ENCODE assay signal across 27 cellular contexts in the genomic region with DNA sequence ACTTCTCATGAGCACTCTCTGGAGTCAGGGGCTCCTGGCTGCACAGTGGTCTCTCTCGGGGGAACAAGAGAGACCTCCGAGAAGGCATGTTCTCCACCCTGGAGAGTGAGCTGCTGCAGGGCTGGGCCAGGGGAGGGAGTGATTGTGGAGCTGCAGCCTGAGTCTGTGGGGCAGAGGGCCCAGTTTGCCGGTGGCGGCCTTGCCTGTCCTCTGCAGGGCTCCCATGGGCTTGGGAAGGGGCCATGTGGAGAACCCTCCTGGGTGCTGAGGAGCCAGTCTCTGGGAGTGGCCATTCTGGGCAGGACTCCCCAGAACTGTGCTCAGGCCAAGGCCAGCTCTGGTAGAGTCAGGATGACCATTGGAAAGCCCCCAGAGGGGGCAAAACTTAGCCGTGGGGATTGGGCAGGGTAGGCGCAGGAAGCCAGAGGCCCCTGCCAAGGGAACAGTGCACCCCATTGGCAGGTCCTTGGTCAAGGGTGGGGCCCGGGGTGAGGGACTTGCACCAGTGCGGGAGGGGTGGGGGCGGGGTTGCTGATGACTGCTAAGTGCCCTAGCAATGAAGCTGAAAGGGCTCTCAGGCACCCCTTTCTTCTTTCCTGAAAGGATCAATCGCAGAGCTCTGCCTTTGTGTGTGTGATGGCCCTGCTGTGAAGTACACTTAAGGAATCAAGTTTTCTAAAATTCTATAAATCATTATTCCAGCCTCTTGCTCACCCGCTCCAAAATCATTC.
DNase-seq lines count a peak whose midpoint lies in the region; ATAC-seq and TF ChIP-seq lines count a peak whose summit lies in the region.
"Had no signal": no experiment of that assay in that cellular context is flagged by ENCODE, and none has a peak within 500 bp of the region (broad histone marks: within the 10 kb centered on the region; RNA-seq: fewer than 3 reads in every experiment).

No MANE protein-coding gene starts in this region.

- no peaks in the 10 kb centered on the region for H3K79me2 ChIP-seq in GM23338 (replicated peaks; ENCODE audit: insufficient read depth)
- no peaks in the 10 kb centered on the region for H3K79me2 ChIP-seq in OCI-LY3 (ENCODE audit: low read length)

- H3K4me3 ChIP-seq in GM23338, result no peak overlapping the region
- peak overlapping the region; percentile 44 for H3K4me3 ChIP-seq in OCI-LY3 (ENCODE audit: low read length)
- H3K4me3 ChIP-seq in neuronal stem cell (ENCODE audit: low read length in 2 of 2), result no peak overlapping the region
- H3K4me3 ChIP-seq: body of pancreas, GM23248, pancreas, spleen, testis, uterus had no signal

- H2BK5ac ChIP-seq in neuronal stem cell (ENCODE audit: low read length), result no peak overlapping the region

- TF ChIP-seq CTCF in GM23338 (conservative IDR thresholded peaks at IDR 0.05; ENCODE audit: low read depth in 2 of 2) (no peak), OCI-LY3 (IDR thresholded peaks at IDR 0.05; ENCODE audit: low read depth, low read length) (no peak)

- H3K23ac ChIP-seq in neuronal stem cell (ENCODE audit: low read depth, low read length, poor library complexity), result no peak overlapping the region

- H3K4me1 ChIP-seq in GM23338 (ENCODE audit: insufficient read depth) (peaks cover 30% of the 10 kb centered on the region), OCI-LY3 (ENCODE audit: low read length) (peaks cover 78% of the 10 kb centered on the region), neuronal stem cell (ENCODE audit: control insufficient read depth in 2 of 2, insufficient read depth in 1 of 2, low read depth in 1 of 2, low read length in 2 of 2) (peaks cover 6 to 27% of the 10 kb centered on the region in 2 donors)
- H3K4me1 ChIP-seq: body of pancreas, pancreas, testis, uterus had no signal

- no peak overlapping the region for H3K4ac ChIP-seq in neuronal stem cell (ENCODE audit: low read length)

- 0 out of 2 replicates have a peak, but pooled peaks cover 5% of the 10 kb centered on the region for H3F3A ChIP-seq in GM23338 (replicated peaks; ENCODE audit: low read depth)

- H3K9me3 ChIP-seq in OCI-LY3 (ENCODE audit: insufficient read depth, low read length) (peaks cover 8% of the 10 kb centered on the region; the same call in 1 of the 2 replicates), neuronal stem cell (replicated peaks in 1 of 2; ENCODE audit: control insufficient read depth in 2 of 2, insufficient read depth in 1 of 2, low read depth in 1 of 2, low read length in 2 of 2) (no peaks in the 10 kb centered on the region)
- H3K9me3 ChIP-seq: body of pancreas, pancreas, testis, uterus had no signal

- H3K27me3 ChIP-seq in GM23338 (ENCODE audit: insufficient read depth), result no peaks in the 10 kb centered on the region
- peaks cover 61% of the 10 kb centered on the region for H3K27me3 ChIP-seq in OCI-LY3 (ENCODE audit: low read depth, low read length)
- H3K27me3 ChIP-seq in neuronal stem cell (ENCODE audit: control insufficient read depth in 3 of 3, insufficient read depth in 3 of 3, low read depth in 1 of 3, low read length in 3 of 3), result peaks cover 0 to 13% (median 0%) of the 10 kb centered on the region in 3 experiments
- H3K27me3 ChIP-seq: body of pancreas, pancreas, testis, uterus had no signal

- no peak overlapping the region for H2BK12ac ChIP-seq in neuronal stem cell (ENCODE audit: low read length)

- H2AK5ac ChIP-seq in neuronal stem cell (ENCODE audit: low read depth, low read length), result no peak overlapping the region

- H3K27ac ChIP-seq in GM23338 (ENCODE audit: low read depth), result no peak overlapping the region
- peak overlapping the region; percentile 31 for H3K27ac ChIP-seq in OCI-LY3 (ENCODE audit: low read length)
- H3K27ac ChIP-seq in neuronal stem cell (replicated peaks; ENCODE audit: low read length), result no peak overlapping the region
- H3K27ac ChIP-seq: body of pancreas, GM23248, pancreas, spleen, testis, uterus had no signal

- no peak for DNase-seq in activated CD4-positive, alpha-beta memory T cell treated with anti-CD3 and anti-CD28 coated beads, Interleukin-2, amount 10 ng/mL, durations not matched to agents 7 days and 5 days
- no peak for DNase-seq in activated CD4-positive, alpha-beta memory T cell treated with anti-CD3 and anti-CD28 coated beads for 36 hours
- no peak for DNase-seq in GM23338 (ENCODE audit: low spot score)
- no peak for DNase-seq in neuronal stem cell (ENCODE audit: low spot score)
- no peak for DNase-seq in stimulated activated CD4-positive, alpha-beta T cell treated with anti-CD3 and anti-CD28 coated beads, Interleukin-2, amount 100 ng/mL, for 24 hours
- no peak for DNase-seq in NCI-H1436 treated with DMSO at 0.1 percent for 48 hours (lab: John Stamatoyannopoulos, UW)
- no peak for DNase-seq in superior temporal gyrus (ENCODE audit: extremely low spot score)
- DNase-seq: activated CD4-positive, alpha-beta T cell treated with anti-CD3 and anti-CD28 coated beads, Interleukin-2, amount 50 U/mL, for 4 hours; body of pancreas; cerebellar nuclear complex; GM23248; IMR-90; islet precursor cell; left ventricle myocardium superior; NCI-H1417 treated with DMSO at 0.1 percent for 48 hours; NCI-H2171 treated with DMSO at 0.1 percent for 48 hours; NCI-H526 treated with DMSO at 0.1 percent for 48 hours; pancreas; stimulated activated CD4-positive, alpha-beta T cell treated with anti-CD3 and anti-CD28 coated beads, Interleukin-4, amount 100 ng/mL, for 24 hours; stimulated activated naive CD4-positive, alpha-beta T cell; testis; uterus had no signal

- peaks cover 5% of the 10 kb centered on the region for H3K27me3 Mint-ChIP-seq in activated CD4-positive, alpha-beta memory T cell treated with anti-CD3 and anti-CD28 coated beads, Interleukin-2, amount 10 ng/mL, durations not matched to agents 7 days and 5 days
- H3K27me3 Mint-ChIP-seq in activated CD4-positive, alpha-beta memory T cell treated with anti-CD3 and anti-CD28 coated beads for 36 hours, result peaks cover 7% of the 10 kb centered on the region
- peaks cover 6% of the 10 kb centered on the region for H3K27me3 Mint-ChIP-seq in GM23338 (ENCODE audit: insufficient read depth, low read depth, poor library complexity)

- peak overlapping the region; percentile 49 for H3K27ac Mint-ChIP-seq in activated CD4-positive, alpha-beta memory T cell treated with anti-CD3 and anti-CD28 coated beads, Interleukin-2, amount 10 ng/mL, durations not matched to agents 7 days and 5 days
- H3K27ac Mint-ChIP-seq in activated CD4-positive, alpha-beta memory T cell treated with anti-CD3 and anti-CD28 coated beads for 36 hours, result no peak overlapping the region
- no peak overlapping the region for H3K27ac Mint-ChIP-seq in GM23338
- H3K27ac Mint-ChIP-seq: naive thymus-derived CD4-positive, alpha-beta T cell; WTC11 had no signal

- peaks cover 1% of the 10 kb centered on the region for H3K79me1 ChIP-seq in neuronal stem cell (ENCODE audit: low read depth, low read length)

- H4K8ac ChIP-seq in neuronal stem cell (ENCODE audit: low read depth, low read length), result no peak overlapping the region

- no peaks in the 10 kb centered on the region for H3K9me3 Mint-ChIP-seq in activated CD4-positive, alpha-beta memory T cell treated with anti-CD3 and anti-CD28 coated beads, Interleukin-2, amount 10 ng/mL, durations not matched to agents 7 days and 5 days
- H3K9me3 Mint-ChIP-seq in activated CD4-positive, alpha-beta memory T cell treated with anti-CD3 and anti-CD28 coated beads for 36 hours, result no peaks in the 10 kb centered on the region
- H3K9me3 Mint-ChIP-seq in GM23338, result no peaks in the 10 kb centered on the region

- intact Hi-C loops in activated CD4-positive, alpha-beta memory T cell treated with anti-CD3 and anti-CD28 coated beads for 36 hours (cut with micrococcal nuclease), result no loop called here

- no peak overlapping the region for H2BK15ac ChIP-seq in neuronal stem cell (ENCODE audit: low read length)

- no peak overlapping the region for H4K91ac ChIP-seq in neuronal stem cell (ENCODE audit: low read depth, low read length, poor library complexity)

- no peaks in the 10 kb centered on the region for H4K20me1 ChIP-seq in GM23338 (replicated peaks; ENCODE audit: insufficient read depth)
- H4K20me1 ChIP-seq in OCI-LY3 (ENCODE audit: insufficient read depth, low read length), result no peaks in the 10 kb centered on the region

- H3K4me3 Mint-ChIP-seq in activated CD4-positive, alpha-beta memory T cell treated with anti-CD3 and anti-CD28 coated beads, Interleukin-2, amount 10 ng/mL, durations not matched to agents 7 days and 5 days, result no peak overlapping the region
- H3K4me3 Mint-ChIP-seq in activated CD4-positive, alpha-beta memory T cell treated with anti-CD3 and anti-CD28 coated beads for 36 hours, result no peak overlapping the region
- no peak overlapping the region for H3K4me3 Mint-ChIP-seq in GM23338
- H3K4me3 Mint-ChIP-seq: WTC11 had no signal

- no peak overlapping the region for H2BK120ac ChIP-seq in neuronal stem cell (ENCODE audit: low read depth, low read length)

- 0 out of 2 replicates have a peak overlapping the region, but pooled peaks have one; percentile 32 for H2AFZ ChIP-seq in GM23338
- peak overlapping the region; percentile 27; the same call in 1 of the 2 replicates for H2AFZ ChIP-seq in OCI-LY3 (ENCODE audit: low read depth, low read length)
- H2AFZ ChIP-seq in neuronal stem cell (ENCODE audit: low read length), result no peak overlapping the region
- H2AFZ ChIP-seq: GM23248 had no signal

- H3K36me3 Mint-ChIP-seq in activated CD4-positive, alpha-beta memory T cell treated with anti-CD3 and anti-CD28 coated beads, Interleukin-2, amount 10 ng/mL, durations not matched to agents 7 days and 5 days (ENCODE audit: low read depth), result no peaks in the 10 kb centered on the region
- no peaks in the 10 kb centered on the region for H3K36me3 Mint-ChIP-seq in activated CD4-positive, alpha-beta memory T cell treated with anti-CD3 and anti-CD28 coated beads for 36 hours
- H3K36me3 Mint-ChIP-seq in GM23338 (ENCODE audit: low read depth), result no peaks in the 10 kb centered on the region

- no peaks in the 10 kb centered on the region for H3K9me2 ChIP-seq in GM23338 (ENCODE audit: insufficient read depth)

- no peaks in the 10 kb centered on the region for H3K36me3 ChIP-seq in GM23338 (ENCODE audit: insufficient read depth)
- H3K36me3 ChIP-seq in OCI-LY3 (replicated peaks; ENCODE audit: low read depth, low read length), result peaks cover 13% of the 10 kb centered on the region
- no peaks in the 10 kb centered on the region for H3K36me3 ChIP-seq in neuronal stem cell (replicated peaks in 1 of 2; ENCODE audit: control insufficient read depth in 2 of 2, insufficient read depth in 2 of 2, low read length in 2 of 2)
- H3K36me3 ChIP-seq: pancreas, spleen, uterus had no signal

- H3K14ac ChIP-seq in neuronal stem cell (ENCODE audit: low read length), result no peak overlapping the region

- CTCF ChIA-PET in activated CD4-positive, alpha-beta memory T cell treated with anti-CD3 and anti-CD28 coated beads, Interleukin-2, amount 10 ng/mL, durations not matched to agents 7 days and 5 days (lab: Charles Lee), result no interaction called here
- CTCF ChIA-PET in activated CD4-positive, alpha-beta memory T cell treated with anti-CD3 and anti-CD28 coated beads for 36 hours (lab: Charles Lee), result no interaction called here

- H3K4me2 ChIP-seq in GM23338 (no peak overlapping the region), OCI-LY3 (ENCODE audit: low read length) (peak overlapping the region; percentile 68), neuronal stem cell (ENCODE audit: insufficient read depth, low read length, poor library complexity, severe bottlenecking) (no peak overlapping the region)

- WGBS in neuronal stem cell (ENCODE audit: extremely low coverage in 2 of 2, insufficient read length in 2 of 2, insufficient replicate concordance in 1 of 2), 2 donors, result no CpG with 5 or more reads among the region's 11 CpGs

- peak overlapping the region; percentile 44 for H3K18ac ChIP-seq in neuronal stem cell (ENCODE audit: low read length)

- POLR2A ChIA-PET in activated CD4-positive, alpha-beta memory T cell treated with anti-CD3 and anti-CD28 coated beads, Interleukin-2, amount 10 ng/mL, durations not matched to agents 7 days and 5 days (lab: Charles Lee), result no interaction called here
- POLR2A ChIA-PET in activated CD4-positive, alpha-beta memory T cell treated with anti-CD3 and anti-CD28 coated beads for 36 hours (lab: Charles Lee), result no interaction called here

- peaks cover 26% of the 10 kb centered on the region for H3K4me1 Mint-ChIP-seq in activated CD4-positive, alpha-beta memory T cell treated with anti-CD3 and anti-CD28 coated beads, Interleukin-2, amount 10 ng/mL, durations not matched to agents 7 days and 5 days
- peaks cover 8% of the 10 kb centered on the region for H3K4me1 Mint-ChIP-seq in activated CD4-positive, alpha-beta memory T cell treated with anti-CD3 and anti-CD28 coated beads for 36 hours (ENCODE audit: low read depth)
- peaks cover 32% of the 10 kb centered on the region for H3K4me1 Mint-ChIP-seq in GM23338

- ATAC-seq in GM23338, result peak; percentile 26
- ATAC-seq: body of pancreas, left ventricle myocardium superior, pancreas, SK-N-SH treated with all-trans-retinoic acid at 6 μM for 48 hours had no signal

- peak overlapping the region; percentile 30; the same call in 1 of the 2 replicates for H3K9ac ChIP-seq in OCI-LY3 (ENCODE audit: low read length)
- H3K9ac ChIP-seq in neuronal stem cell (ENCODE audit: low read depth, low read length, poor library complexity), result no peak overlapping the region
- H3K9ac ChIP-seq: GM23248 had no signal
